25 cellular contexts compared by ENCODE assay signal in the genomic region with DNA sequence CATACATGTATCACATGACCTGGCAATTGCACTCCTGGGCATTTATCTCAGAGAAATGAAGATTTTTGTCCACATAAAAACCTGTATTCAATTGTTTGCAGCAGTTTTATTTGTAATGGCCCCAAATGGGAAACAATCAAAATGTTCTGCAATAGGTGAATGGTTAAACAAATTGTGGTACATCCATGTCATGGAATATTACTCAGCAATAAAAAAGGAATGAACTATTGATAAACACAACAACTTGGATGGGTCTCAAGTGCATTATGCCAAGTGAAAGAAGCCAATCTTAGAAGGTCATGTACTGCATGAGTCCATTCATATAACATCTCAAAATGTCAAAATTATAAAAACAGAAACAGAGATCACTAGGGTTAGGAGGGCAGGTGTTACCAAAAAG.
"Had no signal": no experiment of that assay in that cellular context is flagged by ENCODE, and none has a peak within 500 bp of the region (broad histone marks: within the 10 kb centered on the region; RNA-seq: fewer than 3 reads in every experiment).

No MANE protein-coding gene starts in this region.

- H3K4me3 ChIP-seq: adrenal gland, Peyer's patch, SJCRH30 had no signal

- H3K27ac ChIP-seq: adrenal gland, Peyer's patch, RWPE1, SJCRH30 had no signal

- H3K27me3 ChIP-seq: adrenal gland, Peyer's patch, SJCRH30 had no signal

- DNase-seq: activated B cell treated with CpG ODN at 0.5 μM for 24 hours; activated CD4-positive, alpha-beta memory T cell treated with anti-CD3 and anti-CD28 coated beads for 36 hours; activated CD4-positive, alpha-beta T cell treated with anti-CD3 and anti-CD28 coated beads, Interleukin-2, amount 10 ng/mL, durations not matched to agents 7 days and 5 days; activated CD8-positive, alpha-beta memory T cell treated with anti-CD3 and anti-CD28 coated beads for 24 hours; activated gamma-delta T cell; activated naive CD4-positive, alpha-beta T cell treated with anti-CD3 and anti-CD28 coated beads, Interleukin-2, amount 10 ng/mL, durations not matched to agents 7 days and 5 days; activated naive CD8-positive, alpha-beta T cell treated with anti-CD3 and anti-CD28 coated beads, Interleukin-2, amount 10 ng/mL, durations not matched to agents 7 days and 5 days; activated T-cell treated with anti-CD3 and anti-CD28 coated beads, Interleukin-2, amount 50 U/mL, for 4 hours; adrenal gland; anterior cingulate cortex; cerebellar nuclear complex; Karpas-422; MM.1S; NCI-H1105; NCI-H1436; NCI-H1694 treated with DMSO at 0.1 percent for 48 hours; NCI-H2029 treated with DMSO at 0.1 percent for 48 hours; NCI-H345; NCI-H510A; NCI-H526 treated with DMSO at 0.1 percent for 48 hours; NCI-H82; Peyer's patch; Right ventricle myocardium superior; SJCRH30 had no signal

- H3K9me3 ChIP-seq: adrenal gland, Peyer's patch had no signal

- H3K36me3 ChIP-seq: adrenal gland, Peyer's patch, SJCRH30 had no signal

- ATAC-seq: activated T-cell treated with anti-CD3 and anti-CD28 coated beads, Interleukin-2, amount 50 U/mL, for 4 hours had no signal
